ENCODE assay signal across 2 cellular contexts in the genomic region with DNA sequence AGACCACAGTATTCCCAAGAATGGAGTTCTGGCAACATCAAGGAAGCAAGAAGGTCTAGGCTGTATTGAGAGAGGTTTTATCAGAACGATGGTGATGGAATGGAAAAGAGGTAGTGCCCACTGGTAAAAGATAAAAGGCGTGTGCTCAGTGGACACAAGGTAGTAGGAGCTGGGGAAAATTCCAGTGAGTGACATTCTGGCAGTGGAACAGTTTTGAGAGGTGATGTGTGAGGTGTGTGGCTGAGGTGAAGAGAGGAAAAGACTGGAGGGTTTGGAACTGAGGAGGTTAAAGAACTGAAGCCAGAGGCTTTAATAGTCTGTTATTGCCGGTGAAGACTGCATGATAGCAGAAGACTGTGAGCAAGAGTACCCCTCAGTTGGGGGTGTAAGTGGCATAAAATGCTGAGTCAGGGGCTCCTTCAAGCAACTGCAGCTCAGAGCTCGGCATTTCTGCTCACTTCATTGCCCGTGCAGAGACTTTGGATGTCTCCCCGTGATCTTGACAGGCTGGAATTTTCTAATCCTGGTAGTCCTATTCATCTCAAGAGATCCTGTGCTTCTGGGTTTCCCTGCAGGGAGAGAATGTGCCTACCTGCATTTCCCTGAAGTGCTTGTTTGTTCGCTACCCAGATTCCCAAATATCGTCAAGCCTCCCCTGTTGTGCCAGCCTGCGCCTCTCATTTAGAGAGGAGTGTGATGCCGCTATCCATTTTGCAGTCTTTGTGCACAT.
TF ChIP-seq lines count a peak whose summit lies in the region.

No MANE protein-coding gene starts in this region.

TF ChIP-seq in A549, 52 proteins besides CTCF, POLR2A, EP300 and RAD21:
- no peak for TF ChIP-seq MYC (IDR thresholded peaks at IDR 0.05; ENCODE audit: borderline replicate concordance, low read length)
- peak; percentile 75 for TF ChIP-seq MAFK (IDR thresholded peaks at IDR 0.05; ENCODE audit: partially characterized antibody)

TF ChIP-seq in H1, 55 proteins besides CTCF, POLR2A, EP300 and RAD21:
- TF ChIP-seq BACH1 (IDR thresholded peaks at IDR 0.05; ENCODE audit: low read length) = peak; percentile 75; the same call in 1 of the 2 replicates
- no peak for TF ChIP-seq RNF2 (IDR thresholded peaks at IDR 0.05; ENCODE audit: borderline replicate concordance, low read depth, low read length, missing control alignments, poor library complexity, severe bottlenecking)
- 0 out of 2 replicates have a peak, but pooled peaks have one; percentile 32 for TF ChIP-seq TEAD4 (IDR thresholded peaks at IDR 0.05; ENCODE audit: low read depth, low read length)
- TF ChIP-seq CBX5 (IDR thresholded peaks at IDR 0.05; ENCODE audit: low read depth, low read length) = no peak
- no peak for TF ChIP-seq KDM1A (IDR thresholded peaks at IDR 0.05; ENCODE audit: borderline replicate concordance, low read length)
- peak; percentile 88 for TF ChIP-seq MAFK (IDR thresholded peaks at IDR 0.05; ENCODE audit: low read depth, low read length)
- TF ChIP-seq SIX5 (IDR thresholded peaks at IDR 0.05; ENCODE audit: low read depth, low read length) = no peak
- no peak for TF ChIP-seq KDM5A (IDR thresholded peaks at IDR 0.05; ENCODE audit: low read length)
- TF ChIP-seq SAP30 (IDR thresholded peaks at IDR 0.05; ENCODE audit: insufficient read depth, insufficient replicate concordance, low read length) = no peak
